Comparison of ENCODE assay signal across 8 cellular contexts in genomic region chr5:131209506-131210191, GRCh38. TPM values are rescaled to one million over a fixed set of nuclear protein-coding genes. Genes with fewer than 3 reads are reported as not detected.
DNase-seq lines count a peak whose midpoint lies in the region; ATAC-seq and TF ChIP-seq lines count a peak whose summit lies in the region.

No MANE protein-coding gene starts in this region.

- in situ Hi-C loops in brain microvascular endothelial cell (cut with HindIII; ENCODE audit: low pct_ligation_motif_present, low sequenced_read_pairs), result no loop called here

- no peaks in the 10 kb centered on the region for H3K9me3 ChIP-seq in CD4-positive, CD25-positive, alpha-beta regulatory T cell (ENCODE audit: control insufficient read depth in 2 of 2, low read length in 2 of 2)
- no peaks in the 10 kb centered on the region for H3K9me3 ChIP-seq in MG63

- no peaks in the 10 kb centered on the region for H3K36me3 Mint-ChIP-seq in CD4-positive, CD25-positive, alpha-beta regulatory T cell
- H3K36me3 Mint-ChIP-seq in activated naive CD4-positive, alpha-beta T cell treated with anti-CD3 and anti-CD28 coated beads, Interleukin-2, amount 50 U/mL, for 24 hours, result no peaks in the 10 kb centered on the region

- no peaks in the 10 kb centered on the region for H3K27me3 Mint-ChIP-seq in CD4-positive, CD25-positive, alpha-beta regulatory T cell
- no peaks in the 10 kb centered on the region for H3K27me3 Mint-ChIP-seq in activated naive CD4-positive, alpha-beta T cell treated with anti-CD3 and anti-CD28 coated beads, Interleukin-2, amount 50 U/mL, for 24 hours

- H3K36me3 ChIP-seq in CD4-positive, CD25-positive, alpha-beta regulatory T cell (ENCODE audit: control insufficient read depth, insufficient read depth, low read length), result no peaks in the 10 kb centered on the region
- H3K36me3 ChIP-seq in MG63, result no peaks in the 10 kb centered on the region
- H3K36me3 ChIP-seq in brain microvascular endothelial cell (replicated peaks), result no peaks in the 10 kb centered on the region

- peak; percentile 32 to 80 (median 70) for DNase-seq in CD4-positive, CD25-positive, alpha-beta regulatory T cell
- DNase-seq in OCI-M1 (lab: John Stamatoyannopoulos, UW) (peak; percentile 90), MG63 (no peak), brain microvascular endothelial cell (no peak)
- DNase-seq in stimulated activated CD4-positive, alpha-beta T cell treated with anti-CD3 and anti-CD28 coated beads, Interleukin-1b, Interleukin-23, amount 100 ng/mL, for 48 hours, result peak; percentile 32

- H3K27ac ChIP-seq in CD4-positive, CD25-positive, alpha-beta regulatory T cell (ENCODE audit: insufficient read depth, low read length, poor library complexity, severe bottlenecking), result peak overlapping the region; percentile 86
- H3K27ac ChIP-seq in brain microvascular endothelial cell, result no peak overlapping the region

- H3K27me3 ChIP-seq in CD4-positive, CD25-positive, alpha-beta regulatory T cell (ENCODE audit: control insufficient read depth, insufficient read depth, low read length), result no peaks in the 10 kb centered on the region
- H3K27me3 ChIP-seq in MG63, result no peaks in the 10 kb centered on the region
- no peaks in the 10 kb centered on the region for H3K27me3 ChIP-seq in brain microvascular endothelial cell (replicated peaks)

- peaks cover 26 to 53% (median 34%) of the 10 kb centered on the region in 4 donors for H3K4me1 Mint-ChIP-seq in CD4-positive, CD25-positive, alpha-beta regulatory T cell
- H3K4me1 Mint-ChIP-seq in activated naive CD4-positive, alpha-beta T cell treated with anti-CD3 and anti-CD28 coated beads, Interleukin-2, amount 50 U/mL, for 24 hours, result peaks cover 67% of the 10 kb centered on the region

- H3K9me3 Mint-ChIP-seq in CD4-positive, CD25-positive, alpha-beta regulatory T cell, result no peaks in the 10 kb centered on the region
- peaks cover 4% of the 10 kb centered on the region for H3K9me3 Mint-ChIP-seq in activated naive CD4-positive, alpha-beta T cell treated with anti-CD3 and anti-CD28 coated beads, Interleukin-2, amount 50 U/mL, for 24 hours

- H3K4me3 Mint-ChIP-seq in CD4-positive, CD25-positive, alpha-beta regulatory T cell, result peak overlapping the region; percentile 56 to 86 (median 66)
- peak overlapping the region; percentile 83 for H3K4me3 Mint-ChIP-seq in activated naive CD4-positive, alpha-beta T cell treated with anti-CD3 and anti-CD28 coated beads, Interleukin-2, amount 50 U/mL, for 24 hours

- TF ChIP-seq CTCF in brain microvascular endothelial cell (IDR thresholded peaks at IDR 0.05; ENCODE audit: low read depth, low read length, missing control alignments), result no peak

- H3K4me3 ChIP-seq in CD4-positive, CD25-positive, alpha-beta regulatory T cell (ENCODE audit: low read depth, low read length), result peak overlapping the region; percentile 80
- no peak overlapping the region for H3K4me3 ChIP-seq in MG63
- no peak overlapping the region for H3K4me3 ChIP-seq in brain microvascular endothelial cell (ENCODE audit: low read depth, low read length)

- peaks cover 28% of the 10 kb centered on the region for H3K4me1 ChIP-seq in CD4-positive, CD25-positive, alpha-beta regulatory T cell (ENCODE audit: control insufficient read depth, insufficient read depth, low read length, poor library complexity, severe bottlenecking)

- H3K27ac Mint-ChIP-seq in CD4-positive, CD25-positive, alpha-beta regulatory T cell, result peak overlapping the region; percentile 81 to 95 (median 88)
- H3K27ac Mint-ChIP-seq in activated naive CD4-positive, alpha-beta T cell treated with anti-CD3 and anti-CD28 coated beads, Interleukin-2, amount 50 U/mL, for 24 hours, result peak overlapping the region; percentile 96

- ATAC-seq in CD4-positive, CD25-positive, alpha-beta regulatory T cell (ENCODE audit: low read depth in 2 of 2), result peak; percentile 75 to 90
- ATAC-seq in GM19324 (IDR thresholded peaks at IDR 0.05; ENCODE audit: low FRiP score, unreplicated experiment) (peak; percentile 81), HG03378 (IDR thresholded peaks at IDR 0.05; ENCODE audit: unreplicated experiment) (peak; percentile 95)

RNA-seq across cellular contexts. Expression of gene LYRM7, which starts 38.9 kb away (rescaled TPM):
- 6.5 TPM for total RNA-seq in CD4-positive, CD25-positive, alpha-beta regulatory T cell
- polyA plus RNA-seq in CD4-positive, CD25-positive, alpha-beta regulatory T cell, result 1 to 10 TPM; 4.3 to 5.1 (median 4.7) TPM
- total RNA-seq in MG63 (2014; rRNA removed; shearing (Covaris generic); ENCODE audit: low replicate concordance), result 4.6 and 6.2 TPM in 2 replicates

RNA-seq across cellular contexts. Expression of gene HINT1, which starts 44.6 kb away (rescaled TPM):
- total RNA-seq in CD4-positive, CD25-positive, alpha-beta regulatory T cell, result 222 TPM
- 100 to 1,000 TPM; 355 to 440 (median 415) TPM for polyA plus RNA-seq in CD4-positive, CD25-positive, alpha-beta regulatory T cell
- 515 and 863 TPM in 2 replicates for total RNA-seq in MG63 (2014; rRNA removed; shearing (Covaris generic); ENCODE audit: low replicate concordance)

RNA-seq across cellular contexts. Expression of gene CDC42SE2, which starts 54.2 kb away (rescaled TPM):
- 241 TPM for total RNA-seq in CD4-positive, CD25-positive, alpha-beta regulatory T cell
- polyA plus RNA-seq in CD4-positive, CD25-positive, alpha-beta regulatory T cell, result 100 to 1,000 TPM; 351 to 429 (median 379) TPM
- total RNA-seq in MG63 (2014; rRNA removed; shearing (Covaris generic); ENCODE audit: low replicate concordance), result 23.6 and 29.9 TPM in 2 replicates

Comparison
In these comparisons a context has a peak if more than half of its experiments do, and no peak if none do; other contexts are left out.
1. DNase-seq: peak in CD4-positive, CD25-positive, alpha-beta regulatory T cell (3 of 3), OCI-M1 (single experiment) and stimulated activated CD4-positive, alpha-beta T cell treated with anti-CD3 and anti-CD28 coated beads, Interleukin-1b, Interleukin-23, amount 100 ng/mL, for 48 hours (single experiment); none in MG63 (single experiment) and brain microvascular endothelial cell (single experiment).
2. Peak in every context shown above with its lines, with median percentiles within 50 percentile points of each other: ATAC-seq.